Comparison of ENCODE assay signal across 30 cellular contexts in the genomic region with DNA sequence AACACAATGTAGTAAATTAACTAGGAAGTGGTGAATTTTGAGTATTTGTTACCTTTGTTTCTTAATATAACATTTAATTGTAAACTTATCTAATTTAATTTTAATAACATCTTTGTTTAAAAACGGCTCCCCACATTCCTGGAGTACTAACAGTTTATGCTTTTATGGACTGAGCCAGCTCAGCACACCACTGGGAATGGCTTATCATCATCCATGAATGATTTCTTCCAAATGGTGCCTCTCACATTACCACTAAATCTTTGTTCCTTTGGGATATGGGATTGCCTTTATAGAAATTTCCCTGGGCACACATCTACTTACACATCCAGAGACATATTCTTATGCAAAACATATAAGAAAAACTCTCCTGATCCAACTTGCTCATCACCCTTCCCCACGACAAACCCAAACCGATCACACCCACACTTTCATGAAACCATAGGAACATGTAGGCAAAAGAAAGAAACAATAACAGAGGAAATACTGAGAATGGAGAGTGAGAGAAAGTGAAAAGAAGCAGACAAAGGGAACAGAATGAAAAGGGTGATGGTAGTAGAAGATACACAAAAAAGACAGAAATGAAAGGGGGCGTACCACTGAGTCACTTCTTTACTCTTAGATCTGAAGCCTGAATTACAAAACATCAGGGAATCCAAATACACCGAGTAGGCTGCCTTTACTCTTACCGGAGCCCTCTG. TPM values are rescaled to one million over a fixed set of nuclear protein-coding genes. Genes with fewer than 3 reads are reported as not detected.
"Had no signal": no experiment of that assay in that cellular context is flagged by ENCODE, and none has a peak within 500 bp of the region (broad histone marks: within the 10 kb centered on the region; RNA-seq: fewer than 3 reads in every experiment).

No MANE protein-coding gene starts in this region.

- H3K4me3 ChIP-seq: MG63, PC-9, SJCRH30, SK-N-MC had no signal

- H3K4me2 ChIP-seq: PC-9 had no signal

- ATAC-seq: Panc1, Right ventricle myocardium inferior, SK-N-SH treated with all-trans-retinoic acid at 6 μM for 48 hours had no signal

- H2AFZ ChIP-seq: PC-9 had no signal

- H3K9me3 ChIP-seq: MG63, SJCRH30 had no signal

- H3K36me3 ChIP-seq: MG63, SJCRH30 had no signal

- H3K27ac ChIP-seq: PC-9, RWPE1, SJCRH30, SK-N-MC had no signal

- H3K4me1 ChIP-seq: SJCRH30 had no signal

- H3K27me3 ChIP-seq: MG63, SJCRH30 had no signal

- DNase-seq: Kasumi-1, KG1, MG63, NCI-H1048, NCI-H1092 treated with DMSO at 0.1 percent for 48 hours, NCI-H1105 treated with DMSO at 0.1 percent for 48 hours, NCI-H1436, NCI-H146, NCI-H1694, NCI-H187, NCI-H2029 treated with DMSO at 0.1 percent for 48 hours, NCI-H2081 treated with DMSO at 0.1 percent for 48 hours, NCI-H2107, NCI-H226, NCI-H510A, NCI-H526, NCI-H774, PC-9, SHP77, SIG-M5, SJCRH30 had no signal

RNA-seq across cellular contexts. Expression of a gene that starts 58.5 kb away (rescaled TPM):
- total RNA-seq: M059J, OCI-LY7, PC-9, Right ventricle myocardium inferior, RPMI7951, SJCRH30, SK-MEL-5 had no signal
